ENCODE assay signal across 16 cellular contexts in genomic region chr19:38543286-38543806, GRCh38.
DNase-seq lines count a peak whose midpoint lies in the region; ATAC-seq, FAIRE-seq and TF ChIP-seq lines count a peak whose summit lies in the region.
"Had no signal": no experiment of that assay in that cellular context is flagged by ENCODE, and none has a peak within 500 bp of the region (broad histone marks: within the 10 kb centered on the region; RNA-seq: fewer than 3 reads in every experiment).

No MANE protein-coding gene starts in this region.

- H3K27ac ChIP-seq in SK-N-SH (ENCODE audit: low read depth in 2 of 2, low read length in 1 of 2) (peak overlapping the region in 1 of 2 experiments; percentile 36; a peak in 1 of 4 replicates), KMS-11 (no peak overlapping the region), caudate nucleus (ENCODE audit: low read depth, low read length) (peak overlapping the region; percentile 11), psoas muscle (peak overlapping the region; percentile 67)
- H3K27ac ChIP-seq: HL-60 had no signal

- H2AFZ ChIP-seq in SK-N-SH (ENCODE audit: low read depth) = peak overlapping the region; percentile 82
- peak overlapping the region; percentile 80; the same call in 1 of the 2 replicates for H2AFZ ChIP-seq in KMS-11 (ENCODE audit: low read depth)

- POLR2A ChIA-PET in SK-N-SH (lab: Yijun Ruan, JAX) = interaction anchor here (0.5 to 1.7 kb wide), 4 partner anchors 75 to 387 kb away, joined by 3 to 8 read pairs (median 5); partner anchors contain the start of genes EIF3K, MRPS12 and SARS2

- H3K9ac ChIP-seq in SK-N-SH (no peak overlapping the region), KMS-11 (no peak overlapping the region)

- H3K4me2 ChIP-seq in SK-N-SH = peak overlapping the region; percentile 67
- no peak overlapping the region for H3K4me2 ChIP-seq in KMS-11

- H3F3A ChIP-seq in SK-N-SH (replicated peaks; ENCODE audit: insufficient read depth) = peaks cover 10% of the 10 kb centered on the region

- TF ChIP-seq CTCF in SK-N-SH (IDR thresholded peaks at IDR 0.05) (no peak), KMS-11 (conservative IDR thresholded peaks at IDR 0.05; ENCODE audit: low read depth, low read length) (no peak), psoas muscle (IDR thresholded peaks at IDR 0.05) (no peak), D721Med (IDR thresholded peaks at IDR 0.05; ENCODE audit: insufficient read depth, missing control alignments) (no peak)

- FAIRE-seq in D721Med (lab: Jason Lieb, UNC) = no peak
- FAIRE-seq: H1 had no signal

- TF ChIP-seq RAD21 in SK-N-SH (IDR thresholded peaks at IDR 0.05; ENCODE audit: low read length) = no peak

- H3K9me3 ChIP-seq in SK-N-SH (no peaks in the 10 kb centered on the region), psoas muscle (no peaks in the 10 kb centered on the region)
- H3K9me3 ChIP-seq: tibial nerve had no signal

- CTCF ChIA-PET in SK-N-SH (lab: Yijun Ruan, JAX) = interaction anchor here (0.6 to 2.5 kb wide), 13 partner anchors 14 to 641 kb away, joined by 3 to 32 read pairs (median 5); partner anchors contain the start of genes EIF3K and MAP4K1

- 66% methylated on average over 9 of the region's 19 CpGs for WGBS in SK-N-SH (ENCODE audit: low lambda C conversion rate)
- 83 to 88% (median 86%) methylated on average over 19 of the region's 19 CpGs for WGBS in psoas muscle, 3 donors

- H4K20me1 ChIP-seq in SK-N-SH (ENCODE audit: insufficient read depth) (no peaks in the 10 kb centered on the region), KMS-11 (ENCODE audit: insufficient read depth) (no peaks in the 10 kb centered on the region)

- H3K36me3 ChIP-seq in SK-N-SH (replicated peaks in 1 of 2; ENCODE audit: control insufficient read depth in 1 of 2, insufficient read depth in 2 of 2, low read length in 1 of 2) (no peaks in the 10 kb centered on the region), KMS-11 (ENCODE audit: insufficient read depth) (no peaks in the 10 kb centered on the region), psoas muscle (ENCODE audit: insufficient read depth in 1 of 2, low read depth in 1 of 2) (peaks cover 0 to 95% of the 10 kb centered on the region in 2 donors)

- H3K4me3 ChIP-seq in SK-N-SH (ENCODE audit: low read depth in 2 of 2, low read length in 1 of 2) (peak overlapping the region; percentile 52 to 56), KMS-11 (IDR thresholded peaks at IDR 0.05; ENCODE audit: insufficient read depth, low read depth, low read length) (no peak overlapping the region), psoas muscle (no peak overlapping the region)

- intact Hi-C loops in psoas muscle (cut with DNase I) = no loop called here

- TF ChIP-seq EP300 in SK-N-SH (IDR thresholded peaks at IDR 0.05; ENCODE audit: borderline replicate concordance in 1 of 2, low read depth in 1 of 2, low read length in 1 of 2) = no peak

- H3K4me1 ChIP-seq in SK-N-SH (ENCODE audit: control insufficient read depth in 1 of 2, insufficient read depth in 2 of 2, low read depth in 1 of 2, low read length in 1 of 2) = peaks cover 4 to 17% of the 10 kb centered on the region in 2 experiments; a peak in 2 of 4 replicates
- H3K4me1 ChIP-seq in KMS-11 (ENCODE audit: low read depth, poor library complexity, severe bottlenecking) = peaks cover 17% of the 10 kb centered on the region
- peaks cover 5% of the 10 kb centered on the region for H3K4me1 ChIP-seq in psoas muscle

- H3K9me2 ChIP-seq in SK-N-SH = no peaks in the 10 kb centered on the region

- H3K79me2 ChIP-seq in SK-N-SH (ENCODE audit: insufficient read depth) (no peaks in the 10 kb centered on the region), KMS-11 (ENCODE audit: insufficient read depth, low read depth) (no peaks in the 10 kb centered on the region)

- ATAC-seq in SK-N-SH treated with all-trans-retinoic acid at 6 μM for 48 hours (no peak; the same call in 2 of the 3 replicates), psoas muscle (peak; percentile 7 to 14 (median 10)), HG03135 (IDR thresholded peaks at IDR 0.05; ENCODE audit: unreplicated experiment) (no peak)

- DNase-seq in SK-N-SH (no peak), caudate nucleus (lab: John Stamatoyannopoulos, UW) (no peak), psoas muscle (no peak), D721Med (ENCODE audit: insufficient read length, low spot score) (no peak), DMS 273 treated with DMSO at 0.1 percent for 48 hours (lab: John Stamatoyannopoulos, UW) (no peak)
- DNase-seq: activated CD8-positive, alpha-beta memory T cell treated with anti-CD3 and anti-CD28 coated beads, Interleukin-2, amount 50 U/mL, for 4 hours; activated gamma-delta T cell; KBM-7; NCI-H1105; NCI-H2107 had no signal

- H3K27me3 ChIP-seq in SK-N-SH (ENCODE audit: insufficient read depth) = no peaks in the 10 kb centered on the region
- peaks cover 3% of the 10 kb centered on the region; the same call in 1 of the 2 replicates for H3K27me3 ChIP-seq in KMS-11 (ENCODE audit: insufficient read depth, low read depth)
- no peaks in the 10 kb centered on the region for H3K27me3 ChIP-seq in psoas muscle (ENCODE audit: insufficient read depth in 3 of 3, low read length in 2 of 3)
- H3K27me3 ChIP-seq: tibial nerve had no signal

TF ChIP-seq in SK-N-SH, 30 proteins besides CTCF, POLR2A, EP300 and RAD21:
- TF ChIP-seq JUND (IDR thresholded peaks at IDR 0.05) (no peak), TCF12 (IDR thresholded peaks at IDR 0.05) (no peak), MEF2A (IDR thresholded peaks at IDR 0.05; ENCODE audit: borderline replicate concordance, low read depth) (no peak)

TF ChIP-seq in SK-N-SH treated with all-trans-retinoic acid at 6 μM for 48 hours, 23 proteins besides CTCF, POLR2A, EP300 and RAD21:
- no peak for TF ChIP-seq GLIS3 (CRISPR knock-in tag; IDR thresholded peaks at IDR 0.05)
- no peak for TF ChIP-seq ZFP30 (CRISPR knock-in tag; IDR thresholded peaks at IDR 0.05)
- TF ChIP-seq PPARA (CRISPR knock-in tag; IDR thresholded peaks at IDR 0.05; ENCODE audit: borderline replicate concordance) = no peak
- no peak for TF ChIP-seq CREB5 (CRISPR knock-in tag; IDR thresholded peaks at IDR 0.05; ENCODE audit: low read depth)

Comparison
In these comparisons a context has a peak if more than half of its experiments do, and no peak if none do; other contexts are left out.
1. H3K4me3 ChIP-seq: peak in SK-N-SH (2 of 2); none in KMS-11 (single experiment) and psoas muscle (single experiment).
2. ATAC-seq: peak in psoas muscle (4 of 4); none in SK-N-SH treated with all-trans-retinoic acid at 6 μM for 48 hours (single experiment) and HG03135 (single experiment).